27 cellular contexts compared by ENCODE assay signal in genomic region chr13:21104199-21105019, GRCh38. TPM values are rescaled to one million over a fixed set of nuclear protein-coding genes. Genes with fewer than 3 reads are reported as not detected.
"Had no signal": no experiment of that assay in that cellular context is flagged by ENCODE, and none has a peak within 500 bp of the region (broad histone marks: within the 10 kb centered on the region; RNA-seq: fewer than 3 reads in every experiment).

No MANE protein-coding gene starts in this region.

- H3K27ac ChIP-seq: left lung, neural progenitor cell, parathyroid adenoma, suprapubic skin, transverse colon, upper lobe of right lung, uterus had no signal

- H3K27ac Mint-ChIP-seq: nephron; neural progenitor cell; progenitor cell of endocrine pancreas; stimulated activated naive CD8-positive, alpha-beta T cell treated with anti-CD3 and anti-CD28 coated beads, Interleukin-15, amount 100 ng/mL, for 72 hours had no signal

- H2AFZ ChIP-seq: neural progenitor cell, parathyroid adenoma had no signal

- ATAC-seq: effector memory CD8-positive, alpha-beta T cell; left cardiac atrium; left lung; naive thymus-derived CD4-positive, alpha-beta T cell; sciatic nerve; stimulated activated naive CD8-positive, alpha-beta T cell treated with anti-CD3 and anti-CD28 coated beads, Interleukin-15, amount 100 ng/mL, for 72 hours; upper lobe of right lung had no signal

- H3K36me3 ChIP-seq: left lung, neural progenitor cell, suprapubic skin, transverse colon, upper lobe of right lung, uterus had no signal

- H3K27me3 Mint-ChIP-seq: progenitor cell of endocrine pancreas; stimulated activated naive CD8-positive, alpha-beta T cell treated with anti-CD3 and anti-CD28 coated beads, Interleukin-15, amount 100 ng/mL, for 72 hours had no signal

- DNase-seq: cortex of kidney; effector memory CD8-positive, alpha-beta T cell; erythroblast; hypothalamus; left cardiac atrium; left lung; mesendoderm; midbrain; naive thymus-derived CD4-positive, alpha-beta T cell; stimulated activated CD4-positive, alpha-beta T cell treated with anti-CD3 and anti-CD28 coated beads, Interleukin-12 subunit alpha, Interleukin-12 subunit beta, amount 100 ng/mL, for 4 hours; stimulated activated CD4-positive, alpha-beta T cell treated with anti-CD3 and anti-CD28 coated beads, Interleukin-1b, Interleukin-23, amount 100 ng/mL, for 48 hours; stimulated activated CD4-positive, alpha-beta T cell treated with anti-CD3 and anti-CD28 coated beads, Interleukin-4, amount 100 ng/mL, for 1 hour; stimulated activated CD8-positive, alpha-beta memory T cell treated with anti-CD3 and anti-CD28 coated beads, Interleukin-4, amount 100 ng/mL, for 48 hours; stimulated activated naive CD4-positive, alpha-beta T cell; stimulated activated naive CD8-positive, alpha-beta T cell treated with anti-CD3 and anti-CD28 coated beads, Interleukin-15, amount 100 ng/mL, for 72 hours; transverse colon; upper lobe of right lung; uterus had no signal

- H3K4me3 Mint-ChIP-seq: effector memory CD8-positive, alpha-beta T cell; naive thymus-derived CD4-positive, alpha-beta T cell; nephron; neural progenitor cell; stimulated activated naive CD8-positive, alpha-beta T cell treated with anti-CD3 and anti-CD28 coated beads, Interleukin-15, amount 100 ng/mL, for 72 hours had no signal

- H3K4me3 ChIP-seq: left lung, neural progenitor cell, smooth muscle cell, suprapubic skin, transverse colon, upper lobe of right lung, uterus had no signal

- FAIRE-seq: endometrium, frontal cortex had no signal

- H3K36me3 Mint-ChIP-seq: naive thymus-derived CD4-positive, alpha-beta T cell; neural progenitor cell had no signal

- H3K4me2 ChIP-seq: neural progenitor cell, smooth muscle cell had no signal

- H3K4me1 ChIP-seq: left lung, neural progenitor cell, parathyroid adenoma, suprapubic skin, transverse colon, upper lobe of right lung, uterus had no signal

- H3K9ac ChIP-seq: neural progenitor cell, parathyroid adenoma had no signal

- H3K79me2 ChIP-seq: parathyroid adenoma had no signal

- H3K27me3 ChIP-seq: left lung, neural progenitor cell, suprapubic skin, transverse colon, upper lobe of right lung, uterus had no signal

- H3K9me3 ChIP-seq: left lung, suprapubic skin, transverse colon, upper lobe of right lung, uterus had no signal

- H3K4me1 Mint-ChIP-seq: naive thymus-derived CD4-positive, alpha-beta T cell; nephron; neural progenitor cell; stimulated activated naive CD8-positive, alpha-beta T cell treated with anti-CD3 and anti-CD28 coated beads, Interleukin-15, amount 100 ng/mL, for 72 hours had no signal

- H3K9me3 Mint-ChIP-seq: effector memory CD8-positive, alpha-beta T cell; nephron; stimulated activated naive CD8-positive, alpha-beta T cell treated with anti-CD3 and anti-CD28 coated beads, Interleukin-15, amount 100 ng/mL, for 72 hours had no signal

RNA-seq across cellular contexts. Expression of gene LATS2, which starts 43.0 kb away (rescaled TPM):
- polyA plus RNA-seq: naive thymus-derived CD4-positive, alpha-beta T cell had no signal
